ENCODE assay signal across 16 cellular contexts in genomic region chr1:160210563-160210962, GRCh38. TPM values are rescaled to one million over a fixed set of nuclear protein-coding genes. Genes with fewer than 3 reads are reported as not detected.
DNase-seq lines count a peak whose midpoint lies in the region; TF ChIP-seq lines count a peak whose summit lies in the region.
"Had no signal": no experiment of that assay in that cellular context is flagged by ENCODE, and none has a peak within 500 bp of the region (broad histone marks: within the 10 kb centered on the region; RNA-seq: fewer than 3 reads in every experiment).

No MANE protein-coding gene starts in this region.

- no peaks in the 10 kb centered on the region for H3K9me3 ChIP-seq in CD8-positive, alpha-beta memory T cell (ENCODE audit: low read length)
- H3K9me3 ChIP-seq in right atrium auricular region (no peaks in the 10 kb centered on the region), smooth muscle cell (replicated peaks; ENCODE audit: low read depth) (no peaks in the 10 kb centered on the region)
- H3K9me3 ChIP-seq: ovary had no signal

- TF ChIP-seq CTCF in right atrium auricular region (IDR thresholded peaks at IDR 0.05) = no peak
- no peak for TF ChIP-seq CTCF in smooth muscle cell (IDR thresholded peaks at IDR 0.05; ENCODE audit: borderline replicate concordance, insufficient read depth, poor library complexity, severe bottlenecking)

- H3K4me1 Mint-ChIP-seq in CD8-positive, alpha-beta memory T cell = peaks cover 31 to 42% (median 36%) of the 10 kb centered on the region in 3 donors
- peaks cover 35% of the 10 kb centered on the region for H3K4me1 Mint-ChIP-seq in activated naive CD8-positive, alpha-beta T cell (ENCODE audit: low read depth)

- H3K4me1 ChIP-seq in CD8-positive, alpha-beta memory T cell (ENCODE audit: insufficient read depth, low read length) = peaks cover 6% of the 10 kb centered on the region
- peaks cover 6 to 59% of the 10 kb centered on the region in 2 donors for H3K4me1 ChIP-seq in right atrium auricular region
- H3K4me1 ChIP-seq in smooth muscle cell (ENCODE audit: low read depth) = peaks cover 59% of the 10 kb centered on the region

- peaks cover 26% of the 10 kb centered on the region for H3F3A ChIP-seq in smooth muscle cell (ENCODE audit: low read depth)

- H3K79me2 ChIP-seq in smooth muscle cell (ENCODE audit: low read depth) = peaks cover 38% of the 10 kb centered on the region

- no peak overlapping the region for H3K4me2 ChIP-seq in smooth muscle cell

- WGBS in smooth muscle cell (ENCODE audit: low lambda C conversion rate) = 87% methylated on average over 5 of the region's 5 CpGs

- H3K36me3 ChIP-seq in CD8-positive, alpha-beta memory T cell (ENCODE audit: insufficient read depth, low read length) = peaks cover 23% of the 10 kb centered on the region
- peaks cover 45% of the 10 kb centered on the region for H3K36me3 ChIP-seq in right atrium auricular region
- no peaks in the 10 kb centered on the region for H3K36me3 ChIP-seq in smooth muscle cell (ENCODE audit: low read depth)
- H3K36me3 ChIP-seq: ovary had no signal

- H4K20me1 ChIP-seq in smooth muscle cell (ENCODE audit: low read depth) = peaks cover 76% of the 10 kb centered on the region

- H3K27ac Mint-ChIP-seq in CD8-positive, alpha-beta memory T cell = peak overlapping the region in 5 of 8 donors; percentile 9 to 76 (median 11)
- H3K27ac Mint-ChIP-seq in activated naive CD8-positive, alpha-beta T cell = peak overlapping the region; percentile 30
- H3K27ac Mint-ChIP-seq: activated naive CD8-positive, alpha-beta T cell treated with anti-CD3 and anti-CD28 coated beads, Interleukin-2, amount 10 ng/mL, durations not matched to agents 7 days and 5 days had no signal

- H3K27me3 ChIP-seq in CD8-positive, alpha-beta memory T cell (ENCODE audit: insufficient read depth, low read length, poor library complexity, severe bottlenecking) = no peaks in the 10 kb centered on the region
- H3K27me3 ChIP-seq in right atrium auricular region (no peaks in the 10 kb centered on the region), smooth muscle cell (ENCODE audit: low read depth) (no peaks in the 10 kb centered on the region)
- H3K27me3 ChIP-seq: ovary had no signal

- no peaks in the 10 kb centered on the region for H3K27me3 Mint-ChIP-seq in CD8-positive, alpha-beta memory T cell
- H3K27me3 Mint-ChIP-seq in activated naive CD8-positive, alpha-beta T cell = no peaks in the 10 kb centered on the region
- H3K27me3 Mint-ChIP-seq: activated CD8-positive, alpha-beta T cell treated with anti-CD3 and anti-CD28 coated beads for 36 hours; activated naive CD8-positive, alpha-beta T cell treated with anti-CD3 and anti-CD28 coated beads, Interleukin-2, amount 10 ng/mL, durations not matched to agents 7 days and 5 days; CD4-positive, alpha-beta T cell had no signal

- H3K36me3 Mint-ChIP-seq in CD8-positive, alpha-beta memory T cell = peaks cover 0 to 55% (median 9%) of the 10 kb centered on the region in 3 donors
- peaks cover 7% of the 10 kb centered on the region for H3K36me3 Mint-ChIP-seq in activated naive CD8-positive, alpha-beta T cell

- H3K9ac ChIP-seq in smooth muscle cell (ENCODE audit: low read depth) = no peak overlapping the region

- no peak for DNase-seq in CD8-positive, alpha-beta memory T cell
- DNase-seq in right atrium auricular region (ENCODE audit: low spot score) (peak; percentile 50), smooth muscle cell (lab: John Stamatoyannopoulos, UW; ENCODE audit: unreplicated experiment) (no peak), COLO829 (ENCODE audit: low spot score) (no peak), cerebellar nuclear complex (lab: John Stamatoyannopoulos, UW) (no peak), DMS79 treated with DMSO at 0.1 percent for 48 hours (lab: John Stamatoyannopoulos, UW) (no peak)
- DNase-seq: activated CD8-positive, alpha-beta T cell treated with anti-CD3 and anti-CD28 coated beads for 36 hours; activated naive CD8-positive, alpha-beta T cell treated with anti-CD3 and anti-CD28 coated beads, Interleukin-2, amount 10 ng/mL, durations not matched to agents 7 days and 5 days; CD4-positive, alpha-beta T cell; effector CD4-positive, alpha-beta T cell; NCI-H510A treated with DMSO at 0.1 percent for 48 hours; T-helper 9 cell had no signal

- POLR2A ChIA-PET in CD8-positive, alpha-beta memory T cell (lab: Charles Lee) = no interaction called here

- no peak overlapping the region for H2AFZ ChIP-seq in smooth muscle cell (ENCODE audit: low read depth)

- CTCF ChIA-PET in CD8-positive, alpha-beta memory T cell (lab: Charles Lee) = no interaction called here

- no peaks in the 10 kb centered on the region for H3K9me3 Mint-ChIP-seq in CD8-positive, alpha-beta memory T cell
- no peaks in the 10 kb centered on the region for H3K9me3 Mint-ChIP-seq in activated naive CD8-positive, alpha-beta T cell (ENCODE audit: low read depth)
- H3K9me3 Mint-ChIP-seq: activated CD8-positive, alpha-beta T cell treated with anti-CD3 and anti-CD28 coated beads for 36 hours; activated naive CD8-positive, alpha-beta T cell treated with anti-CD3 and anti-CD28 coated beads, Interleukin-2, amount 10 ng/mL, durations not matched to agents 7 days and 5 days; CD4-positive, alpha-beta T cell had no signal

- H3K4me3 ChIP-seq in CD8-positive, alpha-beta memory T cell (ENCODE audit: low read length) = no peak overlapping the region
- no peak overlapping the region for H3K4me3 ChIP-seq in right atrium auricular region
- no peak overlapping the region for H3K4me3 ChIP-seq in smooth muscle cell
- H3K4me3 ChIP-seq: ovary had no signal

- no peak overlapping the region for H3K27ac ChIP-seq in CD8-positive, alpha-beta memory T cell (ENCODE audit: low read depth, low read length)
- H3K27ac ChIP-seq in right atrium auricular region = peak overlapping the region; percentile 95
- peak overlapping the region; percentile 31 for H3K27ac ChIP-seq in smooth muscle cell (ENCODE audit: low read depth)
- H3K27ac ChIP-seq: ovary had no signal

- H3K4me3 Mint-ChIP-seq in CD8-positive, alpha-beta memory T cell = no peak overlapping the region
- no peak overlapping the region for H3K4me3 Mint-ChIP-seq in activated naive CD8-positive, alpha-beta T cell
- H3K4me3 Mint-ChIP-seq: activated CD8-positive, alpha-beta T cell treated with anti-CD3 and anti-CD28 coated beads for 36 hours; activated naive CD8-positive, alpha-beta T cell treated with anti-CD3 and anti-CD28 coated beads, Interleukin-2, amount 10 ng/mL, durations not matched to agents 7 days and 5 days; CD4-positive, alpha-beta T cell had no signal

RNA-seq across cellular contexts. Expression of gene PEA15, which starts 5.4 kb away (rescaled TPM):
- 10 to 100 TPM; 77.4 to 81.4 TPM for total RNA-seq in CD8-positive, alpha-beta memory T cell
- polyA plus RNA-seq in CD8-positive, alpha-beta memory T cell = 9.1 TPM
- total RNA-seq in right atrium auricular region (100 to 1,000 TPM in 1 of 2 donors, 10 to 100 TPM in 1; 69.2 to 144 TPM), smooth muscle cell (85.0 and 115 TPM in 2 replicates)
- polyA plus RNA-seq in smooth muscle cell = 73.1 and 80.6 TPM in 2 replicates

RNA-seq across cellular contexts. Expression of gene CASQ1, which starts 20.2 kb away (rescaled TPM):
- not detected for total RNA-seq in CD8-positive, alpha-beta memory T cell
- not detected for polyA plus RNA-seq in CD8-positive, alpha-beta memory T cell
- total RNA-seq in right atrium auricular region (10 to 100 TPM; 10.1 to 32.3 TPM), smooth muscle cell (0.36 TPM in 1 of 2 replicates, not detected in the other)
- 0.48 TPM in 1 of 2 replicates, not detected in the other for polyA plus RNA-seq in smooth muscle cell
- total RNA-seq: activated CD8-positive, alpha-beta T cell treated with anti-CD3 and anti-CD28 coated beads for 36 hours; activated naive CD8-positive, alpha-beta T cell treated with anti-CD3 and anti-CD28 coated beads, Interleukin-2, amount 10 ng/mL, durations not matched to agents 7 days and 5 days; CD4-positive, alpha-beta T cell; liver; RPMI7951 had no signal
- polyA plus RNA-seq: liver had no signal

RNA-seq across cellular contexts. Expression of gene DCAF8, which starts 51.8 kb away (rescaled TPM):
- 10 to 100 TPM; 95.6 to 97.0 TPM for total RNA-seq in CD8-positive, alpha-beta memory T cell
- 54.2 TPM for polyA plus RNA-seq in CD8-positive, alpha-beta memory T cell
- total RNA-seq in right atrium auricular region (100 to 1,000 TPM; 103 to 121 TPM), smooth muscle cell (56.7 and 63.6 TPM in 2 replicates)
- polyA plus RNA-seq in smooth muscle cell = 79.9 and 92.6 TPM in 2 replicates

RNA-seq across cellular contexts. Expression of gene ATP1A4, which starts 59.2 kb away (rescaled TPM):
- total RNA-seq in CD8-positive, alpha-beta memory T cell = not detected
- polyA plus RNA-seq in CD8-positive, alpha-beta memory T cell = not detected
- total RNA-seq in right atrium auricular region (not detected), smooth muscle cell (not detected in 2 replicates)
- not detected in 2 replicates for polyA plus RNA-seq in smooth muscle cell
- total RNA-seq: activated CD8-positive, alpha-beta T cell treated with anti-CD3 and anti-CD28 coated beads for 36 hours; activated naive CD8-positive, alpha-beta T cell treated with anti-CD3 and anti-CD28 coated beads, Interleukin-2, amount 10 ng/mL, durations not matched to agents 7 days and 5 days; liver; RPMI7951 had no signal
- polyA plus RNA-seq: liver had no signal
